In the genomic region with DNA sequence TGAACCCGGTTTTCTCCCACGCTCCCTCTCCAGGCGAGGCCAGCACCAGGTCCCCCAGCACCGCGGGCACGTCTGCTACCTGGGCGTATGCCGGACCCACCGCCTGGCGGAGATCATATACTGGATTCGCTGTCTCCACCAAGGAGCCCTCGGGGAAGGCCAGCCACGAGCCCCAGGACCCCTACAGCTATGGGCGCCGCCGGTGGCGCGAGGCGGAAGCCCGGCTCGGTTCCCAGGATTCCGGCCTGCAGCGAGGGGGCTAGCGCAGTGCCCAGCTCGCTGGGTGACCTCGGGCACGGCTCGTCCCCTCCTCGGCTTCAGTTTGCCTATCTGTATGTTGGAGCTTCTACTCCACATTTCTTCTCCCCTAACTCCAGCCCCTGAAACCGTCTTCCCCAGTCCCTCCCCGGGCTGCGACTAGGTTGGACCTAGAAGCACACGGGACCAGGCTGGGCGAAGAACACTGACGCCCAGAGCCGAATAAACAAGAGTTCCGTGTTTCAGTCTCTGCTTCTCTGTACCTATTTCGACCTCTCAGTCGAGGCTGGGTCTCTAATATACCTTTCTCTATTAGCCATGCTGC, we compare ENCODE assay signal across 8 cellular contexts.
DNase-seq lines count a peak whose midpoint lies in the region; ATAC-seq and TF ChIP-seq lines count a peak whose summit lies in the region.

No MANE protein-coding gene starts in this region.

- TF ChIP-seq CTCF in HFF-Myc (IDR thresholded peaks at IDR 0.05; ENCODE audit: low read depth, low read length, missing control alignments) = no peak

- peaks cover 14% of the 10 kb centered on the region for H3K4me1 ChIP-seq in adipocyte (ENCODE audit: control insufficient read depth, insufficient read depth, low read length)
- H3K4me1 ChIP-seq in iPS-20b (ENCODE audit: insufficient read depth, low read length) = peaks cover 4% of the 10 kb centered on the region; the same call in 1 of the 2 replicates

- H3K9me3 ChIP-seq in adipocyte (ENCODE audit: control insufficient read depth, low read length) (no peaks in the 10 kb centered on the region), iPS-20b (ENCODE audit: insufficient read depth, low read depth, low read length) (no peaks in the 10 kb centered on the region)

- peak overlapping the region; percentile 88 for H3K27ac ChIP-seq in iPS-20b (ENCODE audit: low read length)

- H3K9me3 Mint-ChIP-seq in stimulated activated memory B cell treated with anti-CD40 and anti-IgM and Interleukin-4, amounts not matched to agents 10 μg/mL and 1 μg/mL and 100 μg/mL, for 72 hours = no peaks in the 10 kb centered on the region

- H3K27me3 ChIP-seq in adipocyte (replicated peaks; ENCODE audit: control insufficient read depth, insufficient read depth, low read length) = no peaks in the 10 kb centered on the region
- H3K27me3 ChIP-seq in iPS-20b (ENCODE audit: insufficient read depth, low read length) = no peaks in the 10 kb centered on the region

- no peak for DNase-seq in HFF-Myc (ENCODE audit: extremely low read depth, low read depth)
- DNase-seq in adipocyte (ENCODE audit: low read depth) = no peak
- DNase-seq in NCI-H2081 treated with DMSO at 0.1 percent for 48 hours (lab: John Stamatoyannopoulos, UW) = no peak
- DNase-seq in pons (ENCODE audit: low spot score) = no peak

- H3K4me3 Mint-ChIP-seq in stimulated activated memory B cell treated with anti-CD40 and anti-IgM and Interleukin-4, amounts not matched to agents 10 μg/mL and 1 μg/mL and 100 μg/mL, for 72 hours = peak overlapping the region; percentile 73

- peak overlapping the region; percentile 18 for H3K27ac Mint-ChIP-seq in stimulated activated memory B cell treated with anti-CD40 and anti-IgM and Interleukin-4, amounts not matched to agents 10 μg/mL and 1 μg/mL and 100 μg/mL, for 72 hours

- H3K36me3 ChIP-seq in adipocyte (ENCODE audit: control insufficient read depth, insufficient read depth, low read length, severe bottlenecking) = peaks cover 19% of the 10 kb centered on the region
- peaks cover 37% of the 10 kb centered on the region for H3K36me3 ChIP-seq in iPS-20b (ENCODE audit: insufficient read depth, low read depth, low read length)

- no peak for ATAC-seq in stimulated activated memory B cell treated with anti-CD40 and anti-IgM and Interleukin-4, amounts not matched to agents 10 μg/mL and 1 μg/mL and 100 μg/mL, for 72 hours
- ATAC-seq in HG03521 (IDR thresholded peaks at IDR 0.05; ENCODE audit: unreplicated experiment) (no peak), HG03095 (IDR thresholded peaks at IDR 0.05; ENCODE audit: unreplicated experiment) (no peak)

- peaks cover 45% of the 10 kb centered on the region for H3K36me3 Mint-ChIP-seq in stimulated activated memory B cell treated with anti-CD40 and anti-IgM and Interleukin-4, amounts not matched to agents 10 μg/mL and 1 μg/mL and 100 μg/mL, for 72 hours

- H3K9ac ChIP-seq in adipocyte (ENCODE audit: low read length) = peak overlapping the region; percentile 55
- H3K9ac ChIP-seq in iPS-20b (ENCODE audit: low read depth, low read length) = peak overlapping the region; percentile 90

- H3K27me3 Mint-ChIP-seq in stimulated activated memory B cell treated with anti-CD40 and anti-IgM and Interleukin-4, amounts not matched to agents 10 μg/mL and 1 μg/mL and 100 μg/mL, for 72 hours = peaks cover 41% of the 10 kb centered on the region

- peaks cover 46% of the 10 kb centered on the region for H3K4me1 Mint-ChIP-seq in stimulated activated memory B cell treated with anti-CD40 and anti-IgM and Interleukin-4, amounts not matched to agents 10 μg/mL and 1 μg/mL and 100 μg/mL, for 72 hours

- peak overlapping the region; percentile 42 for H3K4me3 ChIP-seq in HFF-Myc (replicated peaks; ENCODE audit: low read depth, low read length)
- peak overlapping the region; percentile 73 for H3K4me3 ChIP-seq in adipocyte (ENCODE audit: low read length)
- peak overlapping the region; percentile 85 for H3K4me3 ChIP-seq in iPS-20b (ENCODE audit: low read length)
